ENCODE assay signal across 12 cellular contexts in the genomic region with DNA sequence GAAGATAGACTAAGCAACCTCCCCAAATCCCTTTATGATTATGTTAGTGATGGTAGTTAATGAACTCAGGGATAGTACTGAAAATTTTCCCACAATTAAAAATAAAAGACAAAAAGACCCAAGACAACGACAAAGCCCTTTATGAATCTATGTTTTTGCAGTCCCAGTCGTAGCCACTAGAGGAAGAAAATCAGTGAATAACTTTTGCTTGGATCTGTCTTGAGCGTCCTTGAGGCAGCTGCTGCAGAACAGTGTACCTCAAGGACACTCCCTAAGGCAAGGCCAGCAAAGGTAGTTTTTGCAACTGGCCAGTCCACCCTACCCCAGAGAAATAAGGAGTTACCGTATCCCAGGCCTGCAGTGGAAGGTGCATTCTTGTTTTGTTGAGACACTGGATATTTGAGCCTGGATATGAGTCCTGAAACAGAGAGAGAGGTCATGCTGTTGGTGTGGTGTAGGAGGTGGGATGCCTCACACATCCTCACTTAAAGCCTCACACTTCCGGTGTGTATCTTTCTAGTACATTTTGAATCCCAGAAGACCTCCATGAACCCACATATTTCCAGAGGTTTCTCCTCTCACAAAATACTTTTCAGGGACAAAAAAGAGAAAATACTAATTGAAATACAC. TPM values are rescaled to one million over a fixed set of nuclear protein-coding genes. Genes with fewer than 3 reads are reported as not detected.
DNase-seq lines count a peak whose midpoint lies in the region; ATAC-seq and TF ChIP-seq lines count a peak whose summit lies in the region.
"Had no signal": no experiment of that assay in that cellular context is flagged by ENCODE, and none has a peak within 500 bp of the region (broad histone marks: within the 10 kb centered on the region; RNA-seq: fewer than 3 reads in every experiment).

No MANE protein-coding gene starts in this region.

- ATAC-seq in GM19351 (IDR thresholded peaks at IDR 0.05; ENCODE audit: unreplicated experiment): peak; percentile 60

- TF ChIP-seq CTCF in AG09319 (IDR thresholded peaks at IDR 0.05; ENCODE audit: low read depth, low read length): peak; percentile 22

- DNase-seq in AG09319 (ENCODE audit: extremely low read depth, low read depth): no peak
- peak; percentile 60 for DNase-seq in SK-MEL-5 (ENCODE audit: low read depth, low spot score)
- peak; percentile 33 for DNase-seq in iris pigment epithelial cell (ENCODE audit: low read depth)
- DNase-seq in activated naive CD4-positive, alpha-beta T cell (lab: John Stamatoyannopoulos, UW): no peak
- DNase-seq in DMS153 treated with DMSO at 0.1 percent for 48 hours (lab: John Stamatoyannopoulos, UW; ENCODE audit: unreplicated experiment): no peak
- no peak for DNase-seq in cortex of kidney (lab: John Stamatoyannopoulos, UW)
- DNase-seq in SHP77 (lab: John Stamatoyannopoulos, UW): no peak
- DNase-seq: activated CD4-positive, CD25-positive, alpha-beta regulatory T cell; islet precursor cell; NCI-H187; stimulated activated CD4-positive, alpha-beta T cell treated with anti-CD3 and anti-CD28 coated beads, Interleukin-1b, Interleukin-23, amount 100 ng/mL, for 48 hours had no signal

- in situ Hi-C loops in SK-MEL-5 (cut with HindIII; ENCODE audit: low pct_unique_long_range_greater_than_20kb, low sequenced_read_pairs): no loop called here

RNA-seq across cellular contexts. Expression of a gene that starts 8.7 kb away (rescaled TPM):
- 5.8 and 7.0 TPM in 2 replicates for total RNA-seq in SK-MEL-5 (2014; rRNA removed; shearing (Covaris generic))
- 19.3 and 22.4 TPM in 2 replicates for polyA plus RNA-seq in SK-MEL-5 (2015; cell fraction: cytosol; rRNA removed)
- polyA plus RNA-seq in SK-MEL-5 (2015; cell fraction: nucleus; rRNA removed): 13.3 and 23.4 TPM in 2 replicates

RNA-seq across cellular contexts. Expression of a gene that starts 28.7 kb away (rescaled TPM):
- total RNA-seq in SK-MEL-5 (2014; rRNA removed; shearing (Covaris generic)): 1.3 and 2.9 TPM in 2 replicates
- polyA plus RNA-seq in SK-MEL-5 (2015; cell fraction: cytosol; rRNA removed): 1.4 and 4.7 TPM in 2 replicates
- 7.7 and 18.4 TPM in 2 replicates for polyA plus RNA-seq in SK-MEL-5 (2015; cell fraction: nucleus; rRNA removed)

RNA-seq across cellular contexts. Expression of a gene that starts 33.5 kb away (rescaled TPM):
- 2,136 and 2,368 TPM in 2 replicates for total RNA-seq in SK-MEL-5 (2014; rRNA removed; shearing (Covaris generic))
- polyA plus RNA-seq in SK-MEL-5 (2015; cell fraction: cytosol; rRNA removed): 1,541 and 1,914 TPM in 2 replicates
- polyA plus RNA-seq in SK-MEL-5 (2015; cell fraction: nucleus; rRNA removed): 356 and 363 TPM in 2 replicates

RNA-seq across cellular contexts. Expression of a gene that starts 50.4 kb away (rescaled TPM):
- total RNA-seq in SK-MEL-5 (2014; rRNA removed; shearing (Covaris generic)): 201 and 207 TPM in 2 replicates
- polyA plus RNA-seq in SK-MEL-5 (2015; cell fraction: cytosol; rRNA removed): 136 and 144 TPM in 2 replicates
- polyA plus RNA-seq in SK-MEL-5 (2015; cell fraction: nucleus; rRNA removed): 249 and 255 TPM in 2 replicates

RNA-seq across cellular contexts. Expression of a gene that starts 50.7 kb away (rescaled TPM):
- total RNA-seq in SK-MEL-5 (2014; rRNA removed; shearing (Covaris generic)): 70.7 and 79.3 TPM in 2 replicates
- 69.0 and 72.3 TPM in 2 replicates for polyA plus RNA-seq in SK-MEL-5 (2015; cell fraction: cytosol; rRNA removed)
- polyA plus RNA-seq in SK-MEL-5 (2015; cell fraction: nucleus; rRNA removed): 29.8 and 33.8 TPM in 2 replicates

Comparison
In these comparisons a context has a peak if more than half of its experiments do, and no peak if none do; other contexts are left out.
1. DNase-seq: peak in SK-MEL-5 (single experiment) and iris pigment epithelial cell (single experiment); none in AG09319 (single experiment), activated naive CD4-positive, alpha-beta T cell (0 of 4), DMS153 treated with DMSO at 0.1 percent for 48 hours (single experiment), cortex of kidney (single experiment) and SHP77 (0 of 2).